In the genomic region with DNA sequence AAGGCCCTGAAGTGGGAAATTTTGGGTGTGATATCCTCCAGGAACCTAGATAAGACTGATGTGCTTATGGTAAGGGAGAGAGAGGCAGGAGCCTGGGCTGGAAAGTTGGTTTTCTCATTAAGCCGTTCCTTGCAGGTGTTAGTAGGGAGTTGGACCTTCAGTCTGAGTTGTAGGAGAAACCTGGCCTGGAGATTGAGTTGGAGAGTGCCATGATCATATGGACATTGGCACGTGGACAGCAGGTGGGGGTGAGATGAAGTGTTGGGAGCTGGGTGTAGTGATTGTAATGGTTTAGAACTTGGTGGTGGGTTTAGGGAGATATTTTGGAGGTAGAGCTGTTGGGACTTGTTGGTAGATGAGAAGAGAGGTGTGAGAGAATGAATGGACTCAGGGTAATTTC, we compare ENCODE assay signal across 26 cellular contexts.
"Had no signal": no experiment of that assay in that cellular context is flagged by ENCODE, and none has a peak within 500 bp of the region (broad histone marks: within the 10 kb centered on the region; RNA-seq: fewer than 3 reads in every experiment).

No MANE protein-coding gene starts in this region.

- H3K9me3 ChIP-seq: adrenal gland, MG63, Peyer's patch, SJSA1 had no signal

- H3K4me2 ChIP-seq: KMS-11 had no signal

- DNase-seq: activated CD4-positive, alpha-beta T cell treated with anti-CD3 and anti-CD28 coated beads for 4 hours; activated CD8-positive, alpha-beta memory T cell treated with anti-CD3 and anti-CD28 coated beads, Interleukin-2, amount 50 U/mL, for 48 hours; activated CD8-positive, alpha-beta T cell treated with anti-CD3 and anti-CD28 coated beads, Interleukin-2, amount 10 ng/mL, durations not matched to agents 7 days and 5 days; activated naive CD4-positive, alpha-beta T cell treated with anti-CD3 and anti-CD28 coated beads, Interleukin-2, amount 50 U/mL, for 16 hours; activated naive CD8-positive, alpha-beta T cell treated with anti-CD3 and anti-CD28 coated beads, Interleukin-2, amount 10 ng/mL, durations not matched to agents 7 days and 5 days; activated T-cell treated with anti-CD3 and anti-CD28 coated beads, Interleukin-2, amount 50 U/mL, for 1 hour; adrenal gland; aorta; MG63; MV-4-11; NCI-H1092 treated with DMSO at 0.1 percent for 48 hours; NCI-H1417 treated with DMSO at 0.1 percent for 48 hours; NCI-H1694; NCI-H2029 treated with DMSO at 0.1 percent for 48 hours; NCI-H345; NCI-H510A; NCI-H526 treated with DMSO at 0.1 percent for 48 hours; NCI-H82; OCI-M1; Peyer's patch; SHP77; SW 1271 had no signal

- H3K4me1 ChIP-seq: SJSA1 had no signal

- ATAC-seq: activated CD4-positive, CD25-positive, alpha-beta regulatory T cell treated with anti-CD3 and anti-CD28 coated beads, Interleukin-2, amount 50 U/mL, for 24 hours; activated CD8-positive, alpha-beta T cell treated with anti-CD3 and anti-CD28 coated beads, Interleukin-2, amount 10 ng/mL, durations not matched to agents 7 days and 5 days; SK-N-SH treated with all-trans-retinoic acid at 6 μM for 48 hours had no signal

- H3K9ac ChIP-seq: KMS-11 had no signal

- H3K4me3 ChIP-seq: adrenal gland, MG63, Peyer's patch, SJSA1 had no signal

- H3K27me3 ChIP-seq: adrenal gland, MG63, Peyer's patch, SJSA1 had no signal

- H3K36me3 ChIP-seq: adrenal gland had no signal

- H3K27ac ChIP-seq: adrenal gland, KMS-11, Peyer's patch, SJSA1 had no signal
